ENCODE assay signal across 20 cellular contexts in genomic region chr19:28543244-28543776, GRCh38.
"Had no signal": no experiment of that assay in that cellular context is flagged by ENCODE, and none has a peak within 500 bp of the region (broad histone marks: within the 10 kb centered on the region; RNA-seq: fewer than 3 reads in every experiment).

No MANE protein-coding gene starts in this region.

- H3K36me3 Mint-ChIP-seq: activated CD4-positive, alpha-beta memory T cell treated with anti-CD3 and anti-CD28 coated beads for 36 hours; memory B cell; naive thymus-derived CD4-positive, alpha-beta T cell; neural progenitor cell had no signal

- H3K27me3 Mint-ChIP-seq: activated CD4-positive, alpha-beta memory T cell treated with anti-CD3 and anti-CD28 coated beads for 36 hours; memory B cell had no signal

- H3K36me3 ChIP-seq: neural progenitor cell, prostate gland, right atrium auricular region, tibial artery, uterus had no signal

- H3K4me2 ChIP-seq: neural progenitor cell had no signal

- H3K9me3 ChIP-seq: body of pancreas, mucosa of descending colon, prostate gland, right atrium auricular region, tibial artery, uterus had no signal

- H3K9ac ChIP-seq: neural progenitor cell had no signal

- H3K9me3 Mint-ChIP-seq: activated naive CD4-positive, alpha-beta T cell treated with anti-CD3 and anti-CD28 coated beads for 36 hours; neural progenitor cell had no signal

- H3K4me1 Mint-ChIP-seq: memory B cell had no signal

- H3K27ac Mint-ChIP-seq: activated CD4-positive, alpha-beta memory T cell treated with anti-CD3 and anti-CD28 coated beads for 36 hours; activated naive CD4-positive, alpha-beta T cell treated with anti-CD3 and anti-CD28 coated beads for 36 hours; memory B cell; naive thymus-derived CD4-positive, alpha-beta T cell; neural progenitor cell; WTC11 had no signal

- H3K27me3 ChIP-seq: body of pancreas, neural progenitor cell, right atrium auricular region, tibial artery, uterus had no signal

- H3K27ac ChIP-seq: body of pancreas, dorsolateral prefrontal cortex, neural progenitor cell, prostate gland, right atrium auricular region, tibial artery, uterus had no signal

- DNase-seq: activated CD4-positive, alpha-beta memory T cell treated with anti-CD3 and anti-CD28 coated beads for 36 hours; activated CD4-positive, alpha-beta T cell treated with anti-CD3 and anti-CD28 coated beads for 4 hours; activated naive CD4-positive, alpha-beta T cell treated with anti-CD3 and anti-CD28 coated beads for 36 hours; activated T-cell treated with anti-CD3 and anti-CD28 coated beads, Interleukin-2, amount 50 U/mL, for 1 hour; body of pancreas; dorsolateral prefrontal cortex; mucosa of descending colon; naive thymus-derived CD4-positive, alpha-beta T cell; stimulated activated CD4-positive, alpha-beta T cell treated with anti-CD3 and anti-CD28 coated beads, Interleukin-12 subunit alpha, Interleukin-12 subunit beta, amount 100 ng/mL, for 4 hours; stimulated activated CD4-positive, alpha-beta T cell treated with anti-CD3 and anti-CD28 coated beads, Interleukin-1b, Interleukin-23, amount 100 ng/mL, for 48 hours; stimulated activated CD8-positive, alpha-beta memory T cell treated with anti-CD3 and anti-CD28 coated beads, Interleukin-4, amount 100 ng/mL, for 48 hours; stimulated activated naive CD8-positive, alpha-beta T cell treated with anti-CD3 and anti-CD28 coated beads, Interleukin-15, Interleukin-2, amounts not matched to agents 100 U/mL and 50 U/mL, for 24 hours; substantia nigra; tibial artery; uterus had no signal

- H3K4me1 ChIP-seq: neural progenitor cell, prostate gland, right atrium auricular region, tibial artery, uterus had no signal

- H2AFZ ChIP-seq: neural progenitor cell had no signal

- H3K4me3 ChIP-seq: body of pancreas, dorsolateral prefrontal cortex, mucosa of descending colon, neural progenitor cell, prostate gland, right atrium auricular region, tibial artery, uterus had no signal

- H3K4me3 Mint-ChIP-seq: activated CD4-positive, alpha-beta memory T cell treated with anti-CD3 and anti-CD28 coated beads for 36 hours; activated naive CD4-positive, alpha-beta T cell treated with anti-CD3 and anti-CD28 coated beads for 36 hours; memory B cell; naive thymus-derived CD4-positive, alpha-beta T cell; neural progenitor cell; WTC11 had no signal

- ATAC-seq: body of pancreas; mucosa of descending colon; naive thymus-derived CD4-positive, alpha-beta T cell; WTC11 had no signal
